8 cellular contexts compared by ENCODE assay signal in the genomic region with DNA sequence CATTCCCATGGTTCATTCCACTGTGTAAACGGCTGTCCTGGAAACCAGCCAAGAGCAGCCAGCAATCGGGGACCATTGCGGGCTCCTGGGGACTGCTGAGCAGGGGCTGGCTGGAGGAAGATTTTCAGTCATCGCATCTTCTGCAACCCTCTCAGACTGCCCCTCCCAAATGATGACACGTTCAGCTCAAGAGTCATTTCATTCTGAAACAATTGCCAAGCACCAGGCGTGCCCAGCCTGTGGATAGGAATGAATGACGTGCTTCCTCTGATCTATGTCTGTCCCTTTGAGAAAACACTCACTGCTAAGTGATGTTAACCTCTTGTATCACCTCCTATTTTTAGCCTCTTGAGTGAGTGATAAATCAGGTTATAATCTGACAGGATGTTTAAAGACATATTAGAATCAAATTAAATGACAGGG.
DNase-seq lines count a peak whose midpoint lies in the region; ATAC-seq and TF ChIP-seq lines count a peak whose summit lies in the region.

No MANE protein-coding gene starts in this region.

- POLR2A ChIA-PET in HEK293 (lab: Yijun Ruan, JAX): interaction anchor here (0.5 kb wide), 1 partner anchor 70 kb away, joined by 8 read pairs; no protein-coding TSS in a partner anchor

- peak; percentile 57 for DNase-seq in A172 (ENCODE audit: low spot score)
- peak; percentile 3 for DNase-seq in T follicular helper cell (ENCODE audit: low read depth)
- DNase-seq in brain microvascular endothelial cell: peak; percentile 96
- peak; percentile 90 for DNase-seq in myocyte (ENCODE audit: low read depth)
- DNase-seq in upper lobe of left lung: peak in 1 of 2 donors; percentile 34
- no peak for DNase-seq in mesothelial cell of epicardium (ENCODE audit: low spot score in 2 of 2, unreplicated experiment in 2 of 2)

- in situ Hi-C loops in brain microvascular endothelial cell (cut with HindIII; ENCODE audit: low pct_ligation_motif_present, low sequenced_read_pairs): no loop called here

- H3K36me3 Mint-ChIP-seq in mesothelial cell of epicardium: no peaks in the 10 kb centered on the region

- H3K9me3 ChIP-seq in HEK293 (ENCODE audit: control insufficient read depth, insufficient read depth, low read depth, low read length) (no peaks in the 10 kb centered on the region), upper lobe of left lung (no peaks in the 10 kb centered on the region)

- peaks cover 12% of the 10 kb centered on the region; the same call in 1 of the 2 replicates for H3K4me1 ChIP-seq in HEK293 (ENCODE audit: control insufficient read depth, insufficient read depth, low read length)
- peaks cover 0 to 20% (median 13%) of the 10 kb centered on the region in 4 donors for H3K4me1 ChIP-seq in upper lobe of left lung

- H3K27me3 ChIP-seq in brain microvascular endothelial cell (replicated peaks) (no peaks in the 10 kb centered on the region), upper lobe of left lung (no peaks in the 10 kb centered on the region)

- H3K27ac Mint-ChIP-seq in mesothelial cell of epicardium: no peak overlapping the region

- peaks cover 2% of the 10 kb centered on the region for H3K4me1 Mint-ChIP-seq in mesothelial cell of epicardium

- H3K27me3 Mint-ChIP-seq in mesothelial cell of epicardium (ENCODE audit: low read depth): peaks cover 4% of the 10 kb centered on the region

- H3K36me3 ChIP-seq in HEK293 (ENCODE audit: control insufficient read depth in 2 of 2, insufficient read depth in 1 of 2, low read length in 2 of 2) (no peaks in the 10 kb centered on the region), brain microvascular endothelial cell (replicated peaks) (no peaks in the 10 kb centered on the region), upper lobe of left lung (no peaks in the 10 kb centered on the region)

- no peak overlapping the region for H3K4me3 Mint-ChIP-seq in mesothelial cell of epicardium

- 8 to 21% methylated on average over 7 of the region's 7 CpGs for WGBS in upper lobe of left lung, 2 donors

- TF ChIP-seq EP300 in upper lobe of left lung (IDR thresholded peaks at IDR 0.05): peak in 2 of 4 donors; percentile 90 to 97

- no peak for TF ChIP-seq POLR2A in upper lobe of left lung (IDR thresholded peaks at IDR 0.05)

- TF ChIP-seq CTCF in HEK293 (tag by site-specific recombination; IDR thresholded peaks at IDR 0.05) (no peak), brain microvascular endothelial cell (IDR thresholded peaks at IDR 0.05; ENCODE audit: low read depth, low read length, missing control alignments) (no peak), upper lobe of left lung (IDR thresholded peaks at IDR 0.05) (no peak), mesothelial cell of epicardium (IDR thresholded peaks at IDR 0.05; ENCODE audit: unreplicated experiment) (no peak)

- CTCF ChIA-PET in HEK293 (lab: Yijun Ruan, JAX): interaction anchor here (0.8 kb wide), 1 partner anchor 10 kb away, joined by 3 read pairs; no protein-coding TSS in a partner anchor

- ATAC-seq in upper lobe of left lung (ENCODE audit: low FRiP score in 2 of 2) (peak; percentile 78 to 92), GM21390 (IDR thresholded peaks at IDR 0.05; ENCODE audit: unreplicated experiment) (no peak)

- H3K9me3 Mint-ChIP-seq in mesothelial cell of epicardium: peaks cover 4% of the 10 kb centered on the region

- no peak overlapping the region for H3K4me3 ChIP-seq in HEK293 (ENCODE audit: low read depth, low read length)
- no peak overlapping the region for H3K4me3 ChIP-seq in brain microvascular endothelial cell (ENCODE audit: low read depth, low read length)
- no peak overlapping the region for H3K4me3 ChIP-seq in upper lobe of left lung

- H3K27ac ChIP-seq in HEK293 (ENCODE audit: extremely low read depth, low read depth, low read length): no peak overlapping the region
- H3K27ac ChIP-seq in brain microvascular endothelial cell: peak overlapping the region; percentile 71
- H3K27ac ChIP-seq in upper lobe of left lung: peak overlapping the region in 1 of 4 donors; percentile 78

TF ChIP-seq in HEK293, 187 proteins besides CTCF, POLR2A, EP300 and RAD21 (continues in another document):
- TF ChIP-seq ZNF16 (tag by site-specific recombination; IDR thresholded peaks at IDR 0.05; ENCODE audit: low read depth) (no peak), ZNF302 (tag by site-specific recombination; IDR thresholded peaks at IDR 0.05; ENCODE audit: low read depth) (no peak), ZXDB (tag by site-specific recombination; IDR thresholded peaks at IDR 0.05) (no peak), ZNF211 (tag by site-specific recombination; IDR thresholded peaks at IDR 0.05; ENCODE audit: low read depth) (no peak), ZBTB17 (tag by site-specific recombination; IDR thresholded peaks at IDR 0.05) (0 out of 2 replicates have a peak, but pooled peaks have one; percentile 35), ZNF169 (tag by site-specific recombination; IDR thresholded peaks at IDR 0.05) (no peak), ZNF777 (tag by site-specific recombination; IDR thresholded peaks at IDR 0.05; ENCODE audit: borderline replicate concordance) (no peak), ZNF223 (tag by site-specific recombination; IDR thresholded peaks at IDR 0.05) (no peak), MZF1 (tag by site-specific recombination; IDR thresholded peaks at IDR 0.05; ENCODE audit: borderline replicate concordance) (peak; percentile 79; the same call in 1 of the 2 replicates), ZSCAN16 (tag by site-specific recombination; IDR thresholded peaks at IDR 0.05) (no peak), ZNF629 (tag by site-specific recombination; IDR thresholded peaks at IDR 0.05) (peak; percentile 87), ZNF335 (tag by site-specific recombination; conservative IDR thresholded peaks at IDR 0.05) (0 out of 2 replicates have a peak, but pooled peaks have one; percentile 28), ZNF366 (tag by site-specific recombination; conservative IDR thresholded peaks at IDR 0.05) (peak; percentile 31; the same call in 1 of the 2 replicates), ZFP69B (tag by site-specific recombination; IDR thresholded peaks at IDR 0.05) (no peak), ZNF341 (tag by site-specific recombination; IDR thresholded peaks at IDR 0.05; ENCODE audit: low read depth) (no peak), ZBTB21 (tag by site-specific recombination; IDR thresholded peaks at IDR 0.05) (peak; percentile 53; the same call in 1 of the 2 replicates), ZNF48 (tag by site-specific recombination; IDR thresholded peaks at IDR 0.05) (no peak)
- TF ChIP-seq, protein P1, sequence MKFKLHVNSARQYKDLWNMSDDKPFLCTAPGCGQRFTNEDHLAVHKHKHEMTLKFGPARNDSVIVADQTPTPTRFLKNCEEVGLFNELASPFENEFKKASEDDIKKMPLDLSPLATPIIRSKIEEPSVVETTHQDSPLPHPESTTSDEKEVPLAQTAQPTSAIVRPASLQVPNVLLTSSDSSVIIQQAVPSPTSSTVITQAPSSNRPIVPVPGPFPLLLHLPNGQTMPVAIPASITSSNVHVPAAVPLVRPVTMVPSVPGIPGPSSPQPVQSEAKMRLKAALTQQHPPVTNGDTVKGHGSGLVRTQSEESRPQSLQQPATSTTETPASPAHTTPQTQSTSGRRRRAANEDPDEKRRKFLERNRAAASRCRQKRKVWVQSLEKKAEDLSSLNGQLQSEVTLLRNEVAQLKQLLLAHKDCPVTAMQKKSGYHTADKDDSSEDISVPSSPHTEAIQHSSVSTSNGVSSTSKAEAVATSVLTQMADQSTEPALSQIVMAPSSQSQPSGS (tag by site-specific recombination; IDR thresholded peaks at IDR 0.05; ENCODE audit: low read depth): peak; percentile 53
- TF ChIP-seq, protein P2, sequence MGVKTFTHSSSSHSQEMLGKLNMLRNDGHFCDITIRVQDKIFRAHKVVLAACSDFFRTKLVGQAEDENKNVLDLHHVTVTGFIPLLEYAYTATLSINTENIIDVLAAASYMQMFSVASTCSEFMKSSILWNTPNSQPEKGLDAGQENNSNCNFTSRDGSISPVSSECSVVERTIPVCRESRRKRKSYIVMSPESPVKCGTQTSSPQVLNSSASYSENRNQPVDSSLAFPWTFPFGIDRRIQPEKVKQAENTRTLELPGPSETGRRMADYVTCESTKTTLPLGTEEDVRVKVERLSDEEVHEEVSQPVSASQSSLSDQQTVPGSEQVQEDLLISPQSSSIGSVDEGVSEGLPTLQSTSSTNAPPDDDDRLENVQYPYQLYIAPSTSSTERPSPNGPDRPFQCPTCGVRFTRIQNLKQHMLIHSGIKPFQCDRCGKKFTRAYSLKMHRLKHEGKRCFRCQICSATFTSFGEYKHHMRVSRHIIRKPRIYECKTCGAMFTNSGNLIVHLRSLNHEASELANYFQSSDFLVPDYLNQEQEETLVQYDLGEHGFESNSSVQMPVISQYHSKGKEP (tag by site-specific recombination; IDR thresholded peaks at IDR 0.05): peak; percentile 57; the same call in 1 of the 2 replicates
- TF ChIP-seq, protein P3, sequence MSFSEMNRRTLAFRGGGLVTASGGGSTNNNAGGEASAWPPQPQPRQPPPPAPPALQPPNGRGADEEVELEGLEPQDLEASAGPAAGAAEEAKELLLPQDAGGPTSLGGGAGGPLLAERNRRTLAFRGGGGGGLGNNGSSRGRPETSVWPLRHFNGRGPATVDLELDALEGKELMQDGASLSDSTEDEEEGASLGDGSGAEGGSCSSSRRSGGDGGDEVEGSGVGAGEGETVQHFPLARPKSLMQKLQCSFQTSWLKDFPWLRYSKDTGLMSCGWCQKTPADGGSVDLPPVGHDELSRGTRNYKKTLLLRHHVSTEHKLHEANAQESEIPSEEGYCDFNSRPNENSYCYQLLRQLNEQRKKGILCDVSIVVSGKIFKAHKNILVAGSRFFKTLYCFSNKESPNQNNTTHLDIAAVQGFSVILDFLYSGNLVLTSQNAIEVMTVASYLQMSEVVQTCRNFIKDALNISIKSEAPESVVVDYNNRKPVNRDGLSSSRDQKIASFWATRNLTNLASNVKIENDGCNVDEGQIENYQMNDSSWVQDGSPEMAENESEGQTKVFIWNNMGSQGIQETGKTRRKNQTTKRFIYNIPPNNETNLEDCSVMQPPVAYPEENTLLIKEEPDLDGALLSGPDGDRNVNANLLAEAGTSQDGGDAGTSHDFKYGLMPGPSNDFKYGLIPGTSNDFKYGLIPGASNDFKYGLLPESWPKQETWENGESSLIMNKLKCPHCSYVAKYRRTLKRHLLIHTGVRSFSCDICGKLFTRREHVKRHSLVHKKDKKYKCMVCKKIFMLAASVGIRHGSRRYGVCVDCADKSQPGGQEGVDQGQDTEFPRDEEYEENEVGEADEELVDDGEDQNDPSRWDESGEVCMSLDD (tag by site-specific recombination; IDR thresholded peaks at IDR 0.05): no peak

Comparison
In these comparisons a context has a peak if more than half of its experiments do, and no peak if none do; other contexts are left out.
1. DNase-seq: peak in A172 (single experiment), T follicular helper cell (single experiment), brain microvascular endothelial cell (single experiment) and myocyte (single experiment); none in mesothelial cell of epicardium (0 of 2).